ENCODE assay signal across 1 cellular context in genomic region chr15:53837263-53837662, GRCh38.
TF ChIP-seq lines count a peak whose summit lies in the region.

No MANE protein-coding gene starts in this region.

TF ChIP-seq in WTC11, 78 proteins besides CTCF, POLR2A, EP300 and RAD21 (continued from another document):
- TF ChIP-seq, protein P1, sequence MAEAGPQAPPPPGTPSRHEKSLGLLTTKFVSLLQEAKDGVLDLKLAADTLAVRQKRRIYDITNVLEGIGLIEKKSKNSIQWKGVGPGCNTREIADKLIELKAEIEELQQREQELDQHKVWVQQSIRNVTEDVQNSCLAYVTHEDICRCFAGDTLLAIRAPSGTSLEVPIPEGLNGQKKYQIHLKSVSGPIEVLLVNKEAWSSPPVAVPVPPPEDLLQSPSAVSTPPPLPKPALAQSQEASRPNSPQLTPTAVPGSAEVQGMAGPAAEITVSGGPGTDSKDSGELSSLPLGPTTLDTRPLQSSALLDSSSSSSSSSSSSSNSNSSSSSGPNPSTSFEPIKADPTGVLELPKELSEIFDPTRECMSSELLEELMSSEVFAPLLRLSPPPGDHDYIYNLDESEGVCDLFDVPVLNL (CRISPR knock-in tag; IDR thresholded peaks at IDR 0.05; ENCODE audit: borderline replicate concordance, low read depth): no peak
- TF ChIP-seq SP1 (CRISPR knock-in tag; conservative IDR thresholded peaks at IDR 0.05) (no peak), RORB (CRISPR knock-in tag; IDR thresholded peaks at IDR 0.05) (no peak), RELA (CRISPR knock-in tag; IDR thresholded peaks at IDR 0.05; ENCODE audit: borderline replicate concordance) (no peak), SMAD3 (CRISPR knock-in tag; IDR thresholded peaks at IDR 0.05; ENCODE audit: borderline replicate concordance) (no peak), MLX (CRISPR knock-in tag; IDR thresholded peaks at IDR 0.05) (no peak), ZNF416 (CRISPR knock-in tag; IDR thresholded peaks at IDR 0.05) (no peak), SMAD4 (CRISPR knock-in tag; IDR thresholded peaks at IDR 0.05) (no peak), ZSCAN18 (CRISPR knock-in tag; IDR thresholded peaks at IDR 0.05) (no peak), E2F1 (CRISPR knock-in tag; IDR thresholded peaks at IDR 0.05) (no peak), OVOL2 (CRISPR knock-in tag; IDR thresholded peaks at IDR 0.05; ENCODE audit: borderline replicate concordance) (no peak)
- TF ChIP-seq, protein P2, sequence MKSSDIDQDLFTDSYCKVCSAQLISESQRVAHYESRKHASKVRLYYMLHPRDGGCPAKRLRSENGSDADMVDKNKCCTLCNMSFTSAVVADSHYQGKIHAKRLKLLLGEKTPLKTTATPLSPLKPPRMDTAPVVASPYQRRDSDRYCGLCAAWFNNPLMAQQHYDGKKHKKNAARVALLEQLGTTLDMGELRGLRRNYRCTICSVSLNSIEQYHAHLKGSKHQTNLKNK (CRISPR knock-in tag; IDR thresholded peaks at IDR 0.05): no peak
- TF ChIP-seq, protein P3, sequence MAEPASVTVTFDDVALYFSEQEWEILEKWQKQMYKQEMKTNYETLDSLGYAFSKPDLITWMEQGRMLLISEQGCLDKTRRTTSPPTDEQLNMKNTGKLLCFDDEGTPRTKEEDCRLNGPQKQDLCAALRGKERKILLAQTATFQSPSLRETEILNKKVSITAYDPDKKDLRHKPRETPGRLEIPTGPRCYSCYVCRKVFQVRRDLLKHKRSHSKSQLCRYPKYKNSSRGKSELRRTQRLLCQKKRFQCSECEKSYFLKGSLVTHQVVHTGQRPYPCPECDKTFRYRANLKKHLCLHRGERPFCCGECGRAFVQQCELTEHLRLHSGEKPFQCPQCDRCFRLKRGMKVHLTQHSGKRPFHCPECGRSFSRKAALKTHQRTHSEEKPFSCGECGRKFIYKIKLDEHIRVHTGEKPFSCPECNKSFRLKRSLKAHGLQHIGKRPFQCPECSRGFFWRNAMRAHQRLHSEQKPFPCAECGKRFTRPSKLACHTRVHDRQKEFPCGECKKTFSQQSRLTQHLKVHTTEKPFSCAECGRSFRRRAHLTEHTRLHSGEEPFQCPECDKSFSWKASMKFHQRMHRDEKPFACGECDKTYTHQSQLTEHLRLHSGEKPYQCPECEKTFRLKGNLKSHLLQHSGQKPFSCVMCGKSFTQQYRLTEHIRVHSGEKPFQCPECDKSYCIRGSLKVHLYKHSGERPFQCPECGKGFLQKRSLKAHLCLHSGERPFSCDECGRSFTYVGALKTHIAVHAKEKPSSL (CRISPR knock-in tag; conservative IDR thresholded peaks at IDR 0.05): no peak
